In genomic region chr22:36874309-36874696, GRCh38 we compare ENCODE assay signal across 14 cellular contexts. TPM values are rescaled to one million over a fixed set of nuclear protein-coding genes. Genes with fewer than 3 reads are reported as not detected.
A peak's percentile ranks its signal among the peaks of the same experiment; 100 is the strongest.
DNase-seq lines count a peak whose midpoint lies in the region; ATAC-seq and TF ChIP-seq lines count a peak whose summit lies in the region.
"Had no signal": no experiment of that assay in that cellular context is flagged by ENCODE, and none has a peak within 500 bp of the region (broad histone marks: within the 10 kb centered on the region; RNA-seq: fewer than 3 reads in every experiment).

No MANE protein-coding gene starts in this region.

- no peak for TF ChIP-seq POLR2A in lower leg skin (IDR thresholded peaks at IDR 0.05)

- CTCF ChIA-PET in activated CD4-positive, alpha-beta memory T cell treated with anti-CD3 and anti-CD28 coated beads, Interleukin-2, amount 10 ng/mL, durations not matched to agents 7 days and 5 days (lab: Charles Lee) = interaction anchor here (0.5 to 2.1 kb wide), 10 partner anchors 7 to 103 kb away, joined by 3 to 28 read pairs (median 4); partner anchors contain the start of genes IFT27 and NCF4

- no peaks in the 10 kb centered on the region for H3K36me3 ChIP-seq in thymus (ENCODE audit: control insufficient read depth, insufficient read depth)

- 91% methylated on average over 2 of the region's 2 CpGs for WGBS in thymus
- WGBS in lower leg skin, 2 donors = 75 to 76% methylated on average over 2 of the region's 2 CpGs

- POLR2A ChIA-PET in activated CD4-positive, alpha-beta memory T cell treated with anti-CD3 and anti-CD28 coated beads, Interleukin-2, amount 10 ng/mL, durations not matched to agents 7 days and 5 days (lab: Charles Lee) = interaction anchor here (1.0 to 1.8 kb wide), 8 partner anchors 8 to 103 kb away, joined by 3 to 29 read pairs (median 4); partner anchors contain the start of gene NCF4

- H3K9me3 ChIP-seq in thymus (ENCODE audit: control insufficient read depth) = no peaks in the 10 kb centered on the region

- TF ChIP-seq CTCF in lower leg skin (IDR thresholded peaks at IDR 0.05) = no peak

- peak overlapping the region; percentile 52 to 74 for H3K27ac Mint-ChIP-seq in activated naive CD4-positive, alpha-beta T cell treated with anti-CD3 and anti-CD28 coated beads, Interleukin-2, amount 50 U/mL, for 72 hours
- peak overlapping the region; percentile 90 for H3K27ac Mint-ChIP-seq in activated CD4-positive, alpha-beta memory T cell treated with anti-CD3 and anti-CD28 coated beads, Interleukin-2, amount 10 ng/mL, durations not matched to agents 7 days and 5 days

- peaks cover 2% of the 10 kb centered on the region in 2 donors for H3K36me3 Mint-ChIP-seq in activated naive CD4-positive, alpha-beta T cell treated with anti-CD3 and anti-CD28 coated beads, Interleukin-2, amount 50 U/mL, for 72 hours
- peaks cover 92% of the 10 kb centered on the region for H3K36me3 Mint-ChIP-seq in activated CD4-positive, alpha-beta memory T cell treated with anti-CD3 and anti-CD28 coated beads, Interleukin-2, amount 10 ng/mL, durations not matched to agents 7 days and 5 days (ENCODE audit: low read depth)

- intact Hi-C loops in lower leg skin (cut with DNase I; ENCODE audit: low total_unique reads) = no loop called here

- H3K4me1 ChIP-seq in thymus (ENCODE audit: control insufficient read depth, insufficient read depth, low read length) = no peaks in the 10 kb centered on the region

- H3K27me3 ChIP-seq in thymus (ENCODE audit: control insufficient read depth, insufficient read depth) = no peaks in the 10 kb centered on the region

- no peak overlapping the region for H3K4me3 ChIP-seq in thymus (ENCODE audit: low read length)
- H3K4me3 ChIP-seq in lower leg skin (ENCODE audit: low read depth, poor library complexity, severe bottlenecking) = no peak overlapping the region

- DNase-seq in activated naive CD4-positive, alpha-beta T cell treated with anti-CD3 and anti-CD28 coated beads, Interleukin-2, amount 50 U/mL, for 72 hours (ENCODE audit: low spot score in 2 of 2) = no peak
- DNase-seq in activated naive CD4-positive, alpha-beta T cell treated with Interleukin-2 at 50 U/mL for 16 hours = no peak
- no peak for DNase-seq in activated CD4-positive, alpha-beta memory T cell treated with anti-CD3 and anti-CD28 coated beads, Interleukin-2, amount 10 ng/mL, durations not matched to agents 7 days and 5 days
- DNase-seq in islet precursor cell (peak; percentile 73), NCI-H345 (lab: John Stamatoyannopoulos, UW) (no peak), lower leg skin (ENCODE audit: low spot score in 2 of 2) (no peak)
- DNase-seq: activated T-cell treated with anti-CD3 and anti-CD28 coated beads for 4 hours had no signal

- ATAC-seq in activated naive CD4-positive, alpha-beta T cell treated with anti-CD3 and anti-CD28 coated beads, Interleukin-2, amount 50 U/mL, for 72 hours = no peak
- ATAC-seq in GM18861 (IDR thresholded peaks at IDR 0.05; ENCODE audit: unreplicated experiment) = no peak

- H3K4me1 Mint-ChIP-seq in activated CD4-positive, alpha-beta memory T cell treated with anti-CD3 and anti-CD28 coated beads, Interleukin-2, amount 10 ng/mL, durations not matched to agents 7 days and 5 days = peaks cover 37% of the 10 kb centered on the region

- peak overlapping the region; percentile 14 for H3K4me3 Mint-ChIP-seq in activated CD4-positive, alpha-beta memory T cell treated with anti-CD3 and anti-CD28 coated beads, Interleukin-2, amount 10 ng/mL, durations not matched to agents 7 days and 5 days

- H3K27ac ChIP-seq in thymus (ENCODE audit: low read depth) = peak overlapping the region; percentile 11

- H3K9me3 Mint-ChIP-seq in activated naive CD4-positive, alpha-beta T cell treated with anti-CD3 and anti-CD28 coated beads, Interleukin-2, amount 50 U/mL, for 72 hours = no peaks in the 10 kb centered on the region
- H3K9me3 Mint-ChIP-seq in activated CD4-positive, alpha-beta memory T cell treated with anti-CD3 and anti-CD28 coated beads, Interleukin-2, amount 10 ng/mL, durations not matched to agents 7 days and 5 days = peaks cover 5% of the 10 kb centered on the region

- no peaks in the 10 kb centered on the region for H3K27me3 Mint-ChIP-seq in activated CD4-positive, alpha-beta memory T cell treated with anti-CD3 and anti-CD28 coated beads, Interleukin-2, amount 10 ng/mL, durations not matched to agents 7 days and 5 days

RNA-seq across cellular contexts. Expression of gene NCF4, which starts 13.5 kb away (rescaled TPM):
- 1 to 10 TPM; 2.9 to 7.0 TPM for total RNA-seq in activated naive CD4-positive, alpha-beta T cell treated with anti-CD3 and anti-CD28 coated beads, Interleukin-2, amount 50 U/mL, for 72 hours
- total RNA-seq in activated CD4-positive, alpha-beta memory T cell treated with anti-CD3 and anti-CD28 coated beads, Interleukin-2, amount 10 ng/mL, durations not matched to agents 7 days and 5 days = 10 to 100 TPM; 59.9 to 60.1 TPM
- 24.0 TPM for polyA plus RNA-seq in thymus
- total RNA-seq in lower leg skin = 1 to 10 TPM; 2.6 to 6.4 (median 5.4) TPM
- total RNA-seq: HT1080, kidney epithelial cell had no signal

RNA-seq across cellular contexts. Expression of gene CSF2RB, which starts 39.1 kb away (rescaled TPM):
- 1 to 10 TPM in 1 of 2 donors, under 1 TPM in 1; 0.87 to 1.4 TPM for total RNA-seq in activated naive CD4-positive, alpha-beta T cell treated with anti-CD3 and anti-CD28 coated beads, Interleukin-2, amount 50 U/mL, for 72 hours
- total RNA-seq in activated CD4-positive, alpha-beta memory T cell treated with anti-CD3 and anti-CD28 coated beads, Interleukin-2, amount 10 ng/mL, durations not matched to agents 7 days and 5 days = 1 to 10 TPM; 2.3 to 3.0 TPM
- polyA plus RNA-seq in thymus = 14.6 TPM
- total RNA-seq in lower leg skin = 10 to 100 TPM in 1 of 4 donors, 1 to 10 TPM in 3; 3.2 to 10.7 (median 5.5) TPM
- total RNA-seq: HT1080 had no signal

RNA-seq across cellular contexts. Expression of gene PVALB, which starts 57.5 kb away (rescaled TPM):
- total RNA-seq in activated naive CD4-positive, alpha-beta T cell treated with anti-CD3 and anti-CD28 coated beads, Interleukin-2, amount 50 U/mL, for 72 hours = not detected
- not detected for total RNA-seq in activated CD4-positive, alpha-beta memory T cell treated with anti-CD3 and anti-CD28 coated beads, Interleukin-2, amount 10 ng/mL, durations not matched to agents 7 days and 5 days
- polyA plus RNA-seq in thymus = 2.2 TPM
- not detected for total RNA-seq in lower leg skin
- total RNA-seq: cardiac septum; HT1080; kidney epithelial cell; omental fat pad; T-helper 2 cell treated with Interferon-gamma antibody and Interleukin-4, amounts not matched to agents 100 ng/mL and 5 ng/mL, for 36 hours had no signal

Comparison
In these comparisons a context has a peak if more than half of its experiments do, and no peak if none do; other contexts are left out.
1. RNA of gene NCF4, which starts 13.5 kb away (total RNA-seq): 59.9 to 60.1 TPM in activated CD4-positive, alpha-beta memory T cell treated with anti-CD3 and anti-CD28 coated beads, Interleukin-2, amount 10 ng/mL, durations not matched to agents 7 days and 5 days; 2.9 to 7.0 TPM in activated naive CD4-positive, alpha-beta T cell treated with anti-CD3 and anti-CD28 coated beads, Interleukin-2, amount 50 U/mL, for 72 hours and 2.6 to 6.4 TPM in lower leg skin; every median in the first group is over 4 times any median in the second.